In genomic region chr4:152106113-152106763, GRCh38 we compare ENCODE assay signal across 8 cellular contexts.
DNase-seq lines count a peak whose midpoint lies in the region; ATAC-seq and TF ChIP-seq lines count a peak whose summit lies in the region.

No MANE protein-coding gene starts in this region.

- no peaks in the 10 kb centered on the region for H3K79me2 ChIP-seq in fibroblast of lung (ENCODE audit: control insufficient read depth, insufficient read depth, low read length)

- no peaks in the 10 kb centered on the region for H3K9me3 ChIP-seq in fibroblast of lung (ENCODE audit: control insufficient read depth, insufficient read depth, low read depth, low read length)

- no peak for ATAC-seq in HG03565 (IDR thresholded peaks at IDR 0.05; ENCODE audit: unreplicated experiment)

- H2AFZ ChIP-seq in fibroblast of lung (ENCODE audit: low read length) = peak overlapping the region; percentile 50

- peak overlapping the region; percentile 60 for H3K4me2 ChIP-seq in fibroblast of lung (ENCODE audit: extremely low read depth, insufficient read depth, low read length)

- peaks cover 93% of the 10 kb centered on the region for H3K4me1 Mint-ChIP-seq in nephron progenitor cell

- no peaks in the 10 kb centered on the region for H3K27me3 ChIP-seq in fibroblast of lung (ENCODE audit: control insufficient read depth, insufficient read depth, low read length)

- H4K20me1 ChIP-seq in fibroblast of lung (ENCODE audit: control insufficient read depth, extremely low read depth, insufficient read depth, low read length) = no peaks in the 10 kb centered on the region

- no peaks in the 10 kb centered on the region for H3K36me3 ChIP-seq in fibroblast of lung (ENCODE audit: control insufficient read depth, insufficient read depth, low read length)

- H3K36me3 Mint-ChIP-seq in nephron progenitor cell (ENCODE audit: low read depth) = no peaks in the 10 kb centered on the region

- DNase-seq in NCI-H2196 (lab: John Stamatoyannopoulos, UW; ENCODE audit: unreplicated experiment) (peak; percentile 3), NCI-H2196 treated with DMSO at 0.1 percent for 48 hours (lab: John Stamatoyannopoulos, UW; ENCODE audit: unreplicated experiment) (no peak), SW 1271 (lab: John Stamatoyannopoulos, UW) (peak; percentile 63 to 87), fibroblast of lung (ENCODE audit: low read depth in 2 of 2) (peak; percentile 96 to 97), nephron progenitor cell (no peak), NCI-H1436 treated with DMSO at 0.1 percent for 48 hours (lab: John Stamatoyannopoulos, UW) (no peak), T-helper 9 cell (no peak)

- H3K27ac Mint-ChIP-seq in nephron progenitor cell = no peak overlapping the region

- H3K4me1 ChIP-seq in fibroblast of lung (ENCODE audit: control insufficient read depth, extremely low read depth, insufficient read depth, low read length) = peaks cover 20% of the 10 kb centered on the region

- peak overlapping the region; percentile 88 for H3K27ac ChIP-seq in fibroblast of lung (ENCODE audit: insufficient read depth, low read length)

- no peak overlapping the region for H3K9ac ChIP-seq in fibroblast of lung (ENCODE audit: insufficient read depth, low read length)

- H3K4me3 ChIP-seq in fibroblast of lung (replicated peaks in 1 of 4; ENCODE audit: control extremely low read depth in 1 of 4, insufficient read depth in 1 of 4, low read depth in 3 of 4, low read length in 4 of 4) = no peak overlapping the region

- H3K27me3 Mint-ChIP-seq in nephron progenitor cell (ENCODE audit: low read depth, poor library complexity) = no peaks in the 10 kb centered on the region

- H3K9me3 Mint-ChIP-seq in nephron progenitor cell = no peaks in the 10 kb centered on the region

- peak overlapping the region; percentile 21 for H3K4me3 Mint-ChIP-seq in nephron progenitor cell

- TF ChIP-seq CTCF in fibroblast of lung (conservative IDR thresholded peaks at IDR 0.05 in 1 of 2, IDR thresholded peaks at IDR 0.05 in 1 of 2; ENCODE audit: low read depth in 1 of 2, low read length in 2 of 2) (no peak), nephron progenitor cell (IDR thresholded peaks at IDR 0.05) (no peak)

Comparison
In these comparisons a context has a peak if more than half of its experiments do, and no peak if none do; other contexts are left out.
1. DNase-seq: peak in NCI-H2196 (single experiment), SW 1271 (2 of 2) and fibroblast of lung (2 of 2); none in NCI-H2196 treated with DMSO at 0.1 percent for 48 hours (single experiment), nephron progenitor cell (single experiment), NCI-H1436 treated with DMSO at 0.1 percent for 48 hours (single experiment) and T-helper 9 cell (single experiment).